ENCODE assay signal across 9 cellular contexts in genomic region chr20:49562341-49563014, GRCh38. TPM values are rescaled to one million over a fixed set of nuclear protein-coding genes. Genes with fewer than 3 reads are reported as not detected.
DNase-seq lines count a peak whose midpoint lies in the region; ATAC-seq and TF ChIP-seq lines count a peak whose summit lies in the region.
"Had no signal": no experiment of that assay in that cellular context is flagged by ENCODE, and none has a peak within 500 bp of the region (broad histone marks: within the 10 kb centered on the region; RNA-seq: fewer than 3 reads in every experiment).

No MANE protein-coding gene starts in this region.

- in situ Hi-C loops in IMR-90 (cut with MboI; ENCODE audit: low sequenced_read_pairs): no loop called here

- 0 out of 2 replicates have a peak overlapping the region, but pooled peaks have one; percentile 40 for H3K14ac ChIP-seq in IMR-90 (replicated peaks; ENCODE audit: low read depth, low read length)

- TF ChIP-seq CTCF in IMR-90 (conservative IDR thresholded peaks at IDR 0.05; ENCODE audit: low read depth, low read length) (no peak), lower lobe of right lung (IDR thresholded peaks at IDR 0.05) (no peak), tibial artery (IDR thresholded peaks at IDR 0.05) (no peak), type B pancreatic cell (conservative IDR thresholded peaks at IDR 0.05) (no peak)

- H3K36me3 Mint-ChIP-seq in type B pancreatic cell: peaks cover 7% of the 10 kb centered on the region
- H3K36me3 Mint-ChIP-seq: immature natural killer cell had no signal

- H2BK20ac ChIP-seq in IMR-90 (ENCODE audit: low read depth, low read length): peak overlapping the region; percentile 89

- H3K27ac ChIP-seq in IMR-90 (ENCODE audit: insufficient read depth, low read length) (peak overlapping the region; percentile 31; the same call in 1 of the 2 replicates), lower lobe of right lung (peak overlapping the region; percentile 70), tibial artery (peak overlapping the region; percentile 99 to 100)

- no peak overlapping the region for H3K4me3 Mint-ChIP-seq in type B pancreatic cell
- H3K4me3 Mint-ChIP-seq: immature natural killer cell had no signal

- TF ChIP-seq RAD21 in IMR-90 (IDR thresholded peaks at IDR 0.05; ENCODE audit: low read length): no peak

- CTCF ChIA-PET in IMR-90 (lab: Yijun Ruan, JAX): no interaction called here

- H3K4me1 ChIP-seq in IMR-90 (ENCODE audit: control insufficient read depth, insufficient read depth, low read length) (peaks cover 16% of the 10 kb centered on the region), lower lobe of right lung (peaks cover 16% of the 10 kb centered on the region), tibial artery (peaks cover 0 to 88% (median 69%) of the 10 kb centered on the region in 4 donors)

- H2BK5ac ChIP-seq in IMR-90 (ENCODE audit: low read depth, low read length, poor library complexity, severe bottlenecking): no peak overlapping the region

- dilution Hi-C loops in IMR-90 (cut with HindIII; ENCODE audit: low sequenced_read_pairs, unreplicated experiment): no loop called here

- DNase-seq in IMR-90 (peak; percentile 84), dermis blood vessel endothelial cell (peak; percentile 96), lower lobe of right lung (no peak), tibial artery (peak; percentile 94 to 98), type B pancreatic cell (ENCODE audit: extremely low spot score, unreplicated experiment) (no peak), anterior cingulate cortex (lab: John Stamatoyannopoulos, UW) (no peak), NCI-H510A treated with DMSO at 0.1 percent for 48 hours (lab: John Stamatoyannopoulos, UW) (no peak)
- DNase-seq: immature natural killer cell had no signal

- H4K91ac ChIP-seq in IMR-90 (ENCODE audit: insufficient read depth, low read depth, low read length): peak overlapping the region; percentile 93

- H3K4ac ChIP-seq in IMR-90 (ENCODE audit: low read depth, low read length): peak overlapping the region; percentile 78

- intact Hi-C loops in IMR-90 (cut with micrococcal nuclease): no loop called here
- intact Hi-C loops in lower lobe of right lung (cut with DNase I): no loop called here
- intact Hi-C loops in tibial artery (cut with DNase I; ENCODE audit: low total_unique reads): no loop called here

- H2AK9ac ChIP-seq in IMR-90 (replicated peaks; ENCODE audit: low read depth, low read length, poor library complexity): peak overlapping the region; percentile 59

- H2AFZ ChIP-seq in IMR-90 (replicated peaks; ENCODE audit: low read length, poor library complexity): peak overlapping the region; percentile 76

- peak overlapping the region; percentile 33; the same call in 1 of the 2 replicates for H3K9ac ChIP-seq in IMR-90 (ENCODE audit: low read depth, low read length)

- H3K4me2 ChIP-seq in IMR-90 (ENCODE audit: low read depth, low read length): peak overlapping the region; percentile 18

- peak overlapping the region; percentile 22 for H3K18ac ChIP-seq in IMR-90 (ENCODE audit: low read depth, low read length)

- H3K27me3 Mint-ChIP-seq in type B pancreatic cell: no peaks in the 10 kb centered on the region

- H3K23ac ChIP-seq in IMR-90 (ENCODE audit: low read depth, low read length): no peak overlapping the region

- H3K4me1 Mint-ChIP-seq in type B pancreatic cell (ENCODE audit: unreplicated experiment): peaks cover 16% of the 10 kb centered on the region
- H3K4me1 Mint-ChIP-seq: immature natural killer cell had no signal

- H2BK120ac ChIP-seq in IMR-90 (ENCODE audit: low read depth, low read length): peak overlapping the region; percentile 87

- H4K5ac ChIP-seq in IMR-90 (ENCODE audit: low read depth, low read length): peak overlapping the region; percentile 65

- H3K36me3 ChIP-seq in IMR-90 (ENCODE audit: control insufficient read depth, insufficient read depth, low read length): no peaks in the 10 kb centered on the region
- no peaks in the 10 kb centered on the region for H3K36me3 ChIP-seq in lower lobe of right lung
- no peaks in the 10 kb centered on the region for H3K36me3 ChIP-seq in tibial artery

- H3K9me3 Mint-ChIP-seq in type B pancreatic cell: no peaks in the 10 kb centered on the region

- no TSS peak for BruUV-seq in IMR-90 (replicated peaks; lab: Mats Ljungman, UMichigan)

- H3K4me3 ChIP-seq in IMR-90 (ENCODE audit: insufficient read depth, low read depth, low read length) (no peak overlapping the region), lower lobe of right lung (no peak overlapping the region), tibial artery (peak overlapping the region in 1 of 2 donors; percentile 26)

- 0% methylated on average over 1 of the region's 19 CpGs; no CpG with 5 or more reads in 1 of the 2 experiments for WGBS in IMR-90 (ENCODE audit: extremely low coverage in 2 of 2, insufficient read length in 1 of 2), 2 experiments

- peak; percentile 94 for ATAC-seq in IMR-90 (ENCODE audit: low read depth)
- ATAC-seq in lower lobe of right lung: peak; percentile 61 to 76
- ATAC-seq in GM18907 (IDR thresholded peaks at IDR 0.05; ENCODE audit: unreplicated experiment): no peak

- peak overlapping the region; percentile 81 for H2AK5ac ChIP-seq in IMR-90 (ENCODE audit: low read depth, low read length)

- H3K56ac ChIP-seq in IMR-90 (ENCODE audit: extremely low read depth, insufficient read depth, low read length): no peak overlapping the region

- H3K27ac Mint-ChIP-seq in type B pancreatic cell: no peak overlapping the region
- H3K27ac Mint-ChIP-seq: immature natural killer cell had no signal

- peak overlapping the region; percentile 49 to 85 for H4K8ac ChIP-seq in IMR-90 (ENCODE audit: low read depth in 2 of 2, low read length in 2 of 2)

- H2BK15ac ChIP-seq in IMR-90 (ENCODE audit: low read depth, low read length): peak overlapping the region; percentile 71; the same call in 2 of the 3 replicates

- H3K9me3 ChIP-seq in IMR-90 (ENCODE audit: control insufficient read depth, insufficient read depth, low read length) (no peaks in the 10 kb centered on the region), lower lobe of right lung (no peaks in the 10 kb centered on the region), tibial artery (no peaks in the 10 kb centered on the region)

- H3K9me1 ChIP-seq in IMR-90 (ENCODE audit: insufficient read depth, low read length): 0 out of 2 replicates have a peak, but pooled peaks cover 11% of the 10 kb centered on the region

- POLR2A ChIA-PET in IMR-90 (lab: Charles Lee; ENCODE audit: unreplicated experiment): no interaction called here

- TF ChIP-seq POLR2A in IMR-90 (IDR thresholded peaks at IDR 0.05; ENCODE audit: low read depth, low read length): no peak

- peaks cover 2% of the 10 kb centered on the region; the same call in 1 of the 2 replicates for H3K27me3 ChIP-seq in IMR-90 (ENCODE audit: control insufficient read depth, insufficient read depth, low read length)
- H3K27me3 ChIP-seq in lower lobe of right lung (ENCODE audit: low read depth): peaks cover 4% of the 10 kb centered on the region
- no peaks in the 10 kb centered on the region for H3K27me3 ChIP-seq in tibial artery

- peaks cover 0 to 3% of the 10 kb centered on the region in 2 experiments; a peak in 1 of 4 replicates for H3K79me1 ChIP-seq in IMR-90 (ENCODE audit: low read depth in 1 of 2, low read length in 2 of 2)

- no peaks in the 10 kb centered on the region for H4K20me1 ChIP-seq in IMR-90 (ENCODE audit: insufficient read depth, low read length)

TF ChIP-seq in IMR-90, 13 proteins besides CTCF, POLR2A, EP300 and RAD21:
- TF ChIP-seq BHLHE40 (IDR thresholded peaks at IDR 0.05; ENCODE audit: low read depth, low read length) (no peak), NFE2L2 (IDR thresholded peaks at IDR 0.05; ENCODE audit: low read depth, low read length) (peak; percentile 43; the same call in 1 of the 2 replicates), ELK1 (IDR thresholded peaks at IDR 0.05; ENCODE audit: borderline replicate concordance, low read depth, low read length) (no peak), RFX5 (IDR thresholded peaks at IDR 0.05; ENCODE audit: low read depth, low read length) (no peak), MXI1 (IDR thresholded peaks at IDR 0.05; ENCODE audit: borderline replicate concordance, low read depth, low read length) (no peak), RCOR1 (IDR thresholded peaks at IDR 0.05; ENCODE audit: insufficient replicate concordance, low read length) (no peak), SMC3 (IDR thresholded peaks at IDR 0.05; ENCODE audit: low read depth, low read length) (no peak), MAFK (IDR thresholded peaks at IDR 0.05; ENCODE audit: low read depth, low read length) (no peak), CHD1 (IDR thresholded peaks at IDR 0.05; ENCODE audit: low read depth, low read length) (no peak), CEBPB (IDR thresholded peaks at IDR 0.05; ENCODE audit: low read depth, low read length) (no peak), USF2 (IDR thresholded peaks at IDR 0.05; ENCODE audit: low read depth, low read length) (no peak), FOS (IDR thresholded peaks at IDR 0.05; ENCODE audit: low read depth, low read length) (peak; percentile 86), MAZ (IDR thresholded peaks at IDR 0.05; ENCODE audit: borderline replicate concordance, low read depth, low read length) (peak; percentile 76; the same call in 1 of the 2 replicates)
TF ChIP-seq in IMR-90: peak in this region for 3.

RNA-seq across cellular contexts. Expression of gene PTGIS, which starts 5.5 kb away (rescaled TPM):
- total RNA-seq in IMR-90 (2012; rRNA removed): 1.1 and 1.6 TPM in 2 replicates
- 2.4 and 2.6 TPM in 2 replicates for polyA plus RNA-seq in IMR-90 (2012; rRNA removed)
- 1.3 and 4.5 TPM in 2 replicates for polyA plus RNA-seq in IMR-90 (2012; cell fraction: cytosol; rRNA removed)
- polyA plus RNA-seq in IMR-90 (2012; cell fraction: nucleus; rRNA removed; ENCODE audit: low replicate concordance): 1.7 and 2.0 TPM in 2 replicates
- 1.9 and 2.0 TPM in 2 replicates for total RNA-seq in dermis blood vessel endothelial cell
- total RNA-seq in lower lobe of right lung: 41.2 TPM
- total RNA-seq in type B pancreatic cell (ENCODE audit: low replicate concordance): 4.6 and 33.3 TPM in 2 replicates
- polyA plus RNA-seq: immature natural killer cell had no signal

Comparison
In these comparisons a context has a peak if more than half of its experiments do, and no peak if none do; other contexts are left out.
1. DNase-seq: peak in IMR-90 (single experiment), dermis blood vessel endothelial cell (single experiment) and tibial artery (2 of 2); none in lower lobe of right lung (single experiment), type B pancreatic cell (single experiment), anterior cingulate cortex (0 of 58) and NCI-H510A treated with DMSO at 0.1 percent for 48 hours (single experiment).
2. H3K27ac ChIP-seq: peak in every context shown above with its lines; median percentile 100 in tibial artery; 70 in lower lobe of right lung; 31 in IMR-90.